Comparison of ENCODE assay signal across 11 cellular contexts in the genomic region with DNA sequence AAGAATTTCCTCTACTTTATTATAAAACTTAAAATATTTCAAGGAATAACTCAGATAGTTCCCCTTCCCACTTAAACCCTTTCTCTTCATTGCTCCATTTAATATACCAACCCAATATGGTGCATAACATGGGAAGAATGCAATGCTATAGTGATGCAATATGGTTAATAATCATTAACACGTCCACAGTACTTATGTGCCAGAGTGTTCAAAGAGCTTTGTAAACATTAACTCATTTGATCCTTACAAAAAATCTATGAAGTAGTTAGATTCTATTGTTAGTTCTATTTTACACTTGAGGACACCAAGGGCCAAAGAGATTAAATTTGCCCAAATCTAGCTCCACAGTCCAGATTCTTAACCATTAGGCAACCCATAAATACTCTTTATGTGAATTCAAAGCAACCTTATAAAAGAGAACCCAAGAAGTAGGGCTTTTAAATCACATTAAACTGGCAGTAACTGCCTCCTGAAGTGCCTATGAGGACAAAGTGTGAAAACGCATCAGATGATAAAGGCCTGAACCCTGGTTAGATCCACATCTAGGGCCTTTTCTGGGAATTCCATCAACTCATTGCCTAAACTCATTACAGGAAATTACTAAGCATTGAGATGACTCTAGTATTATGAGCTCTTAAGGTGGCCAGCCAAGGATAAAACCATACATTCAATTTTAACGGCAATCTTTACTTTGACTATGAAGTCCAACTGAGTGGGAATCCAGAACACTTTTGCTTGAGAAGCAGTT.
A peak's percentile ranks its signal among the peaks of the same experiment; 100 is the strongest.
DNase-seq lines count a peak whose midpoint lies in the region; ATAC-seq, FAIRE-seq and TF ChIP-seq lines count a peak whose summit lies in the region.
"Had no signal": no experiment of that assay in that cellular context is flagged by ENCODE, and none has a peak within 500 bp of the region (broad histone marks: within the 10 kb centered on the region; RNA-seq: fewer than 3 reads in every experiment).

No MANE protein-coding gene starts in this region.

- peak overlapping the region in 3 of 4 donors; percentile 3 to 21 (median 14) for H3K27ac ChIP-seq in transverse colon

- no peaks in the 10 kb centered on the region for H3K27me3 ChIP-seq in transverse colon

- ATAC-seq in GM21381 (IDR thresholded peaks at IDR 0.05; ENCODE audit: unreplicated experiment): peak; percentile 38
- ATAC-seq: activated T-cell treated with anti-CD3 and anti-CD28 coated beads, Interleukin-2, amount 50 U/mL, for 4 hours had no signal

- FAIRE-seq in RCC 7860 (lab: Jason Lieb, UNC): peak; percentile 98

- TF ChIP-seq CTCF in transverse colon (IDR thresholded peaks at IDR 0.05): no peak

- peaks cover 11 to 73% (median 25%) of the 10 kb centered on the region in 4 donors for H3K4me1 ChIP-seq in transverse colon

- in situ Hi-C loops in transverse colon (cut with MboI; ENCODE audit: low pct_ligation_motif_present in 1 of 4, low pct_unique_long_range_greater_than_20kb in 1 of 4, low sequenced_read_pairs in 3 of 4): loop anchor here in 1 of 4 donors (10.0 kb wide), 1 partner anchor 164 kb away; no protein-coding TSS in a partner anchor

- no peaks in the 10 kb centered on the region for H3K9me3 ChIP-seq in transverse colon

- DNase-seq in RCC 7860 (ENCODE audit: low spot score) (peak; percentile 91), iris pigment epithelial cell (ENCODE audit: low read depth) (peak; percentile 64), transverse colon (no peak), AML-193 (lab: John Stamatoyannopoulos, UW) (no peak), CD1c-positive myeloid dendritic cell (ENCODE audit: extremely low spot score) (no peak), posterior vena cava (ENCODE audit: low spot score) (no peak)
- DNase-seq: activated CD4-positive, CD25-positive, alpha-beta regulatory T cell treated with anti-CD3 and anti-CD28 coated beads, Interleukin-2, amount 50 U/mL, for 72 hours; activated T-cell treated with anti-CD3 and anti-CD28 coated beads, Interleukin-2, amount 50 U/mL, for 4 hours; erythroblast; NCI-H2029 treated with DMSO at 0.1 percent for 48 hours had no signal

- H3K36me3 ChIP-seq in transverse colon: no peaks in the 10 kb centered on the region

- no peak for TF ChIP-seq EP300 in transverse colon (IDR thresholded peaks at IDR 0.05; ENCODE audit: low read depth)

- intact Hi-C loops in transverse colon (cut with DNase I; ENCODE audit: low total_unique reads) (no loop called here), posterior vena cava (cut with DNase I) (no loop called here)

- no peak for TF ChIP-seq POLR2A in transverse colon (IDR thresholded peaks at IDR 0.05)

- no peak overlapping the region for H3K4me3 ChIP-seq in transverse colon

- 53 to 57% methylated on average over 2 to 3 of the region's 3 CpGs for WGBS in transverse colon (ENCODE audit: low coverage in 1 of 2), 2 donors

Comparison
In these comparisons a context has a peak if more than half of its experiments do, and no peak if none do; other contexts are left out.
1. DNase-seq: peak in RCC 7860 (single experiment) and iris pigment epithelial cell (single experiment); none in transverse colon (single experiment), AML-193 (0 of 2), CD1c-positive myeloid dendritic cell (single experiment) and posterior vena cava (single experiment).